Comparison of ENCODE assay signal across 8 cellular contexts in the genomic region with DNA sequence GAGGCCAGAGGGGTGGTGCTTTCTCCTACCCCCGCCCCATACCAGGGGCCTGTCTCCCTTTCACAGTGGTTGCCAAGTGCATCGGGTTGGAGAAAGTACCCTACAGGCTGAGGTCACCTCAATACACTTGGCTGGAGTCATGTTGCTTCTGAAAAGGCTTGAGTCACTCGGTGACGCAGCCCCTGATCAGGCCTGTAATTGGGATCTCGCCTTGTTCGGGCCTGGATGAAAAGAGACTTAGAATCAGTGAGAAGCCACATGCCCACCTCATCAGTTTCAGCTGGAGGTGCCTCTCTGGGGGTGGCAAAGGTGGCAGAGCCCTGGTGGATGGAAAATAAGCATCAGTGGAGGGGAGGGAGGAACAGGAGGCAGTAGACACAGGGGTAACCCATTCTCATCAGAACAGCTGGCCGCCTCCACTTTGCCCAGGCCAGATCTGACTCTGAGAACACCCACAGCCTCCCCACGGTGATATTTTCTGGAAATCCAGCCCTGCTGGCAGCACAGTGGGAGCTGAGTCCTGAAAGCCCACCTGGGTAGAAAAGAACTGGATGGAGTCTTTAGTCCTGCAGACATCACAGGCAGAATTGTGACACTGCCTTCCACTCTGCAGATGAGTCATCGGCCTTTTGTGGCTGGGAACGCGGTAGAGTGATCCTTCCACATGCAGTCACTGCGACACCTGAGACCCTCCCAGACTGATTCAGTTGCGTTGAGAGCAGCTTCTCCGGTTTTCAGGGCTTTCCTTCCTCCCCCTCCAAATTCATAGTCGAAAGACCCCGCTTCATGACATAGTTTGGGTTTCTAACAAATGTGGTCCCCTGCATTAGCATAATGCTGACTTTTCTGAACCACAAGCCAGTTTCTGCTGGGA.
DNase-seq lines count a peak whose midpoint lies in the region; ATAC-seq and TF ChIP-seq lines count a peak whose summit lies in the region.

No MANE protein-coding gene starts in this region.

- DNase-seq in COLO829 (ENCODE audit: low spot score) (peak; percentile 36), HT1080 (ENCODE audit: low read depth) (peak; percentile 95), breast epithelium (ENCODE audit: low spot score in 2 of 2) (no peak), NCI-H526 treated with DMSO at 0.1 percent for 48 hours (lab: John Stamatoyannopoulos, UW) (no peak)
- DNase-seq in stimulated activated naive CD4-positive, alpha-beta T cell treated with Interleukin-2 at 50 U/mL for 16 hours (lab: John Stamatoyannopoulos, UW), result peak; percentile 74

- H3K4me1 ChIP-seq in breast epithelium (no peaks in the 10 kb centered on the region), mesodermal cell (ENCODE audit: control insufficient read depth, insufficient read depth, low read length, poor library complexity, severe bottlenecking) (peaks cover 54% of the 10 kb centered on the region)

- peak overlapping the region; percentile 45 to 71 for H3K27ac ChIP-seq in breast epithelium
- H3K27ac ChIP-seq in mesodermal cell (ENCODE audit: low read depth, low read length, severe bottlenecking), result peak overlapping the region; percentile 55

- peak overlapping the region; percentile 11; the same call in 1 of the 2 replicates for H3K4me3 ChIP-seq in WI38 (ENCODE audit: low read depth, low read length)
- H3K4me3 ChIP-seq in breast epithelium, result no peak overlapping the region
- no peak overlapping the region for H3K4me3 ChIP-seq in mesodermal cell (ENCODE audit: extremely low read depth, insufficient read depth, low read length, poor library complexity, severe bottlenecking)

- no peak for TF ChIP-seq CTCF in WI38 (IDR thresholded peaks at IDR 0.05; ENCODE audit: low read depth, low read length)
- no peak for TF ChIP-seq CTCF in breast epithelium (IDR thresholded peaks at IDR 0.05)

- WGBS in mesodermal cell (ENCODE audit: insufficient coverage in 2 of 2), 2 experiments, result 49 to 62% methylated on average over 12 to 13 of the region's 16 CpGs

- peak; percentile 48 for ATAC-seq in GM21381 (IDR thresholded peaks at IDR 0.05; ENCODE audit: unreplicated experiment)

- TF ChIP-seq POLR2A in breast epithelium (IDR thresholded peaks at IDR 0.05), result no peak

- no peaks in the 10 kb centered on the region for H3K9me3 ChIP-seq in breast epithelium
- no peaks in the 10 kb centered on the region for H3K9me3 ChIP-seq in mesodermal cell (ENCODE audit: control insufficient read depth, low read length)

- H3K36me3 ChIP-seq in breast epithelium, result no peaks in the 10 kb centered on the region
- H3K36me3 ChIP-seq in mesodermal cell (ENCODE audit: control insufficient read depth, insufficient read depth, low read length), result no peaks in the 10 kb centered on the region

- intact Hi-C loops in breast epithelium (cut with DNase I; ENCODE audit: low total_unique reads), result no loop called here

- no peaks in the 10 kb centered on the region for H3K27me3 ChIP-seq in breast epithelium

Comparison
In these comparisons a context has a peak if more than half of its experiments do, and no peak if none do; other contexts are left out.
1. DNase-seq: peak in COLO829 (single experiment), HT1080 (single experiment) and stimulated activated naive CD4-positive, alpha-beta T cell treated with Interleukin-2 at 50 U/mL for 16 hours (single experiment); none in breast epithelium (0 of 2) and NCI-H526 treated with DMSO at 0.1 percent for 48 hours (single experiment).